Comparison of ENCODE assay signal across 1 cellular context in the genomic region with DNA sequence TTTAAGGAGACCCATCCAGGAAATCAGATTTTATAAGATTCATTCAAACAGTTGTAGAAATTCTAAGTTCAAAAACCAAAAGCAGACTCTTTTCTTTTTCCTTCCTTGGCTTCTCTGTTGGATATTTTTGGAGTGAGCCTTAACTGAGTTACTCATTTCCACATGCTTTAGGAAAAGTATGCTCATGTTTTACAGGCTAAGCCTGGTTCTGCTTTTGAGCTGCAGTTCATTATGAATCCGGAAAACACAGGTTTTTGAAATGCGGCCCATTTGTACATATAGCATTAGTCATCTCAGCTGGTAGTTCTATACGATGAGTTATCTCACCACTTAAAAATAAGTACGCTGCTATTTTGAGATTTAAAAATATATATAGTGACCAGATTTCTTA.
TF ChIP-seq lines count a peak whose summit lies in the region.

No MANE protein-coding gene starts in this region.

TF ChIP-seq in GM23338, 12 proteins besides CTCF, POLR2A, EP300 and RAD21:
- TF ChIP-seq, protein P1, sequence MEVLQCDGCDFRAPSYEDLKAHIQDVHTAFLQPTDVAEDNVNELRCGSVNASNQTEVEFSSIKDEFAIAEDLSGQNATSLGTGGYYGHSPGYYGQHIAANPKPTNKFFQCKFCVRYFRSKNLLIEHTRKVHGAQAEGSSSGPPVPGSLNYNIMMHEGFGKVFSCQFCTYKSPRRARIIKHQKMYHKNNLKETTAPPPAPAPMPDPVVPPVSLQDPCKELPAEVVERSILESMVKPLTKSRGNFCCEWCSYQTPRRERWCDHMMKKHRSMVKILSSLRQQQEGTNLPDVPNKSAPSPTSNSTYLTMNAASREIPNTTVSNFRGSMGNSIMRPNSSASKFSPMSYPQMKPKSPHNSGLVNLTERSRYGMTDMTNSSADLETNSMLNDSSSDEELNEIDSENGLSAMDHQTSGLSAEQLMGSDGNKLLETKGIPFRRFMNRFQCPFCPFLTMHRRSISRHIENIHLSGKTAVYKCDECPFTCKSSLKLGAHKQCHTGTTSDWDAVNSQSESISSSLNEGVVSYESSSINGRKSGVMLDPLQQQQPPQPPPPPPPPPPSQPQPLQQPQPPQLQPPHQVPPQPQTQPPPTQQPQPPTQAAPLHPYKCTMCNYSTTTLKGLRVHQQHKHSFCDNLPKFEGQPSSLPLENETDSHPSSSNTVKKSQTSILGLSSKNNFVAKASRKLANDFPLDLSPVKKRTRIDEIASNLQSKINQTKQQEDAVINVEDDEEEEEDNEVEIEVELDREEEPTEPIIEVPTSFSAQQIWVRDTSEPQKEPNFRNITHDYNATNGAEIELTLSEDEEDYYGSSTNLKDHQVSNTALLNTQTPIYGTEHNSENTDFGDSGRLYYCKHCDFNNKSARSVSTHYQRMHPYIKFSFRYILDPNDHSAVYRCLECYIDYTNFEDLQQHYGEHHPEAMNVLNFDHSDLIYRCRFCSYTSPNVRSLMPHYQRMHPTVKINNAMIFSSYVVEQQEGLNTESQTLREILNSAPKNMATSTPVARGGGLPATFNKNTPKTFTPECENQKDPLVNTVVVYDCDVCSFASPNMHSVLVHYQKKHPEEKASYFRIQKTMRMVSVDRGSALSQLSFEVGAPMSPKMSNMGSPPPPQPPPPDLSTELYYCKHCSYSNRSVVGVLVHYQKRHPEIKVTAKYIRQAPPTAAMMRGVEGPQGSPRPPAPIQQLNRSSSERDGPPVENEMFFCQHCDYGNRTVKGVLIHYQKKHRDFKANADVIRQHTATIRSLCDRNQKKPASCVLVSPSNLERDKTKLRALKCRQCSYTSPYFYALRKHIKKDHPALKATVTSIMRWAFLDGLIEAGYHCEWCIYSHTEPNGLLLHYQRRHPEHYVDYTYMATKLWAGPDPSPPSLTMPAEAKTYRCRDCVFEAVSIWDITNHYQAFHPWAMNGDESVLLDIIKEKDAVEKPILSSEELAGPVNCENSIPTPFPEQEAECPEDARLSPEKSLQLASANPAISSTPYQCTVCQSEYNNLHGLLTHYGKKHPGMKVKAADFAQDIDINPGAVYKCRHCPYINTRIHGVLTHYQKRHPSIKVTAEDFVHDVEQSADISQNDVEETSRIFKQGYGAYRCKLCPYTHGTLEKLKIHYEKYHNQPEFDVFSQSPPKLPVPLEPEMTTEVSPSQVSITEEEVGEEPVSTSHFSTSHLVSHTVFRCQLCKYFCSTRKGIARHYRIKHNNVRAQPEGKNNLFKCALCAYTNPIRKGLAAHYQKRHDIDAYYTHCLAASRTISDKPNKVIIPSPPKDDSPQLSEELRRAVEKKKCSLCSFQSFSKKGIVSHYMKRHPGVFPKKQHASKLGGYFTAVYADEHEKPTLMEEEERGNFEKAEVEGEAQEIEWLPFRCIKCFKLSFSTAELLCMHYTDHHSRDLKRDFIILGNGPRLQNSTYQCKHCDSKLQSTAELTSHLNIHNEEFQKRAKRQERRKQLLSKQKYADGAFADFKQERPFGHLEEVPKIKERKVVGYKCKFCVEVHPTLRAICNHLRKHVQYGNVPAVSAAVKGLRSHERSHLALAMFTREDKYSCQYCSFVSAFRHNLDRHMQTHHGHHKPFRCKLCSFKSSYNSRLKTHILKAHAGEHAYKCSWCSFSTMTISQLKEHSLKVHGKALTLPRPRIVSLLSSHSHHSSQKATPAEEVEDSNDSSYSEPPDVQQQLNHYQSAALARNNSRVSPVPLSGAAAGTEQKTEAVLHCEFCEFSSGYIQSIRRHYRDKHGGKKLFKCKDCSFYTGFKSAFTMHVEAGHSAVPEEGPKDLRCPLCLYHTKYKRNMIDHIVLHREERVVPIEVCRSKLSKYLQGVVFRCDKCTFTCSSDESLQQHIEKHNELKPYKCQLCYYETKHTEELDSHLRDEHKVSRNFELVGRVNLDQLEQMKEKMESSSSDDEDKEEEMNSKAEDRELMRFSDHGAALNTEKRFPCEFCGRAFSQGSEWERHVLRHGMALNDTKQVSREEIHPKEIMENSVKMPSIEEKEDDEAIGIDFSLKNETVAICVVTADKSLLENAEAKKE (CRISPR knock-in tag; IDR thresholded peaks at IDR 0.05): no peak
- no peak for TF ChIP-seq EZH2phosphoT487 (IDR thresholded peaks at IDR 0.05; ENCODE audit: unreplicated experiment)
- no peak for TF ChIP-seq ZNF114 (CRISPR knock-in tag; IDR thresholded peaks at IDR 0.05)
- no peak for TF ChIP-seq CREB1 (CRISPR knock-in tag; IDR thresholded peaks at IDR 0.05; ENCODE audit: low read depth)
- TF ChIP-seq EZH2 (IDR thresholded peaks at IDR 0.05; ENCODE audit: low read depth, unreplicated experiment): no peak
- no peak for TF ChIP-seq JUNB (IDR thresholded peaks at IDR 0.05; ENCODE audit: unreplicated experiment)
- no peak for TF ChIP-seq STAT1 (IDR thresholded peaks at IDR 0.05; ENCODE audit: unreplicated experiment)
- TF ChIP-seq, protein P2, sequence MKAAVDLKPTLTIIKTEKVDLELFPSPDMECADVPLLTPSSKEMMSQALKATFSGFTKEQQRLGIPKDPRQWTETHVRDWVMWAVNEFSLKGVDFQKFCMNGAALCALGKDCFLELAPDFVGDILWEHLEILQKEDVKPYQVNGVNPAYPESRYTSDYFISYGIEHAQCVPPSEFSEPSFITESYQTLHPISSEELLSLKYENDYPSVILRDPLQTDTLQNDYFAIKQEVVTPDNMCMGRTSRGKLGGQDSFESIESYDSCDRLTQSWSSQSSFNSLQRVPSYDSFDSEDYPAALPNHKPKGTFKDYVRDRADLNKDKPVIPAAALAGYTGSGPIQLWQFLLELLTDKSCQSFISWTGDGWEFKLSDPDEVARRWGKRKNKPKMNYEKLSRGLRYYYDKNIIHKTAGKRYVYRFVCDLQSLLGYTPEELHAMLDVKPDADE (IDR thresholded peaks at IDR 0.05): no peak
- TF ChIP-seq, protein P3, sequence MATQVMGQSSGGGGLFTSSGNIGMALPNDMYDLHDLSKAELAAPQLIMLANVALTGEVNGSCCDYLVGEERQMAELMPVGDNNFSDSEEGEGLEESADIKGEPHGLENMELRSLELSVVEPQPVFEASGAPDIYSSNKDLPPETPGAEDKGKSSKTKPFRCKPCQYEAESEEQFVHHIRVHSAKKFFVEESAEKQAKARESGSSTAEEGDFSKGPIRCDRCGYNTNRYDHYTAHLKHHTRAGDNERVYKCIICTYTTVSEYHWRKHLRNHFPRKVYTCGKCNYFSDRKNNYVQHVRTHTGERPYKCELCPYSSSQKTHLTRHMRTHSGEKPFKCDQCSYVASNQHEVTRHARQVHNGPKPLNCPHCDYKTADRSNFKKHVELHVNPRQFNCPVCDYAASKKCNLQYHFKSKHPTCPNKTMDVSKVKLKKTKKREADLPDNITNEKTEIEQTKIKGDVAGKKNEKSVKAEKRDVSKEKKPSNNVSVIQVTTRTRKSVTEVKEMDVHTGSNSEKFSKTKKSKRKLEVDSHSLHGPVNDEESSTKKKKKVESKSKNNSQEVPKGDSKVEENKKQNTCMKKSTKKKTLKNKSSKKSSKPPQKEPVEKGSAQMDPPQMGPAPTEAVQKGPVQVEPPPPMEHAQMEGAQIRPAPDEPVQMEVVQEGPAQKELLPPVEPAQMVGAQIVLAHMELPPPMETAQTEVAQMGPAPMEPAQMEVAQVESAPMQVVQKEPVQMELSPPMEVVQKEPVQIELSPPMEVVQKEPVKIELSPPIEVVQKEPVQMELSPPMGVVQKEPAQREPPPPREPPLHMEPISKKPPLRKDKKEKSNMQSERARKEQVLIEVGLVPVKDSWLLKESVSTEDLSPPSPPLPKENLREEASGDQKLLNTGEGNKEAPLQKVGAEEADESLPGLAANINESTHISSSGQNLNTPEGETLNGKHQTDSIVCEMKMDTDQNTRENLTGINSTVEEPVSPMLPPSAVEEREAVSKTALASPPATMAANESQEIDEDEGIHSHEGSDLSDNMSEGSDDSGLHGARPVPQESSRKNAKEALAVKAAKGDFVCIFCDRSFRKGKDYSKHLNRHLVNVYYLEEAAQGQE (IDR thresholded peaks at IDR 0.05; ENCODE audit: unreplicated experiment): no peak
- no peak for TF ChIP-seq NANOG (IDR thresholded peaks at IDR 0.05; ENCODE audit: borderline replicate concordance)
- no peak for TF ChIP-seq POLR2AphosphoS5 (IDR thresholded peaks at IDR 0.05; ENCODE audit: low read depth)
- TF ChIP-seq ZNF331 (CRISPR knock-in tag; IDR thresholded peaks at IDR 0.05; ENCODE audit: low read depth): no peak
